Comparison of ENCODE assay signal across 9 cellular contexts in genomic region chr13:94620286-94620896, GRCh38. TPM values are rescaled to one million over a fixed set of nuclear protein-coding genes. Genes with fewer than 3 reads are reported as not detected.
DNase-seq lines count a peak whose midpoint lies in the region; FAIRE-seq and TF ChIP-seq lines count a peak whose summit lies in the region.
"Had no signal": no experiment of that assay in that cellular context is flagged by ENCODE, and none has a peak within 500 bp of the region (broad histone marks: within the 10 kb centered on the region; RNA-seq: fewer than 3 reads in every experiment).

No MANE protein-coding gene starts in this region.

- H3K9me3 Mint-ChIP-seq in activated CD4-positive, alpha-beta T cell treated with anti-CD3 and anti-CD28 coated beads, Interleukin-2, amount 10 ng/mL, durations not matched to agents 7 days and 5 days: no peaks in the 10 kb centered on the region
- H3K9me3 Mint-ChIP-seq: IgD-negative memory B cell had no signal

- H3K4me3 Mint-ChIP-seq in activated CD4-positive, alpha-beta T cell treated with anti-CD3 and anti-CD28 coated beads, Interleukin-2, amount 10 ng/mL, durations not matched to agents 7 days and 5 days: no peak overlapping the region
- H3K4me3 Mint-ChIP-seq: IgD-negative memory B cell had no signal

- no peak overlapping the region for H3K27ac Mint-ChIP-seq in activated CD4-positive, alpha-beta T cell treated with anti-CD3 and anti-CD28 coated beads, Interleukin-2, amount 10 ng/mL, durations not matched to agents 7 days and 5 days
- H3K27ac Mint-ChIP-seq: IgD-negative memory B cell had no signal

- no peaks in the 10 kb centered on the region for H3K4me1 ChIP-seq in HEK293 (ENCODE audit: control insufficient read depth, insufficient read depth, low read length)

- CTCF ChIA-PET in AG04449 (lab: Yijun Ruan, JAX) (interaction anchor here (0.6 to 4.6 kb wide), 17 partner anchors 10 to 784 kb away, joined by 3 to 61 read pairs (median 4); partner anchors contain the start of gene TGDS), HEK293 (lab: Yijun Ruan, JAX) (interaction anchor here (0.5 to 8.9 kb wide), 19 partner anchors 10 to 1406 kb away, joined by 3 to 170 read pairs (median 4); no protein-coding TSS in a partner anchor)
- CTCF ChIA-PET in activated CD4-positive, alpha-beta T cell treated with anti-CD3 and anti-CD28 coated beads, Interleukin-2, amount 10 ng/mL, durations not matched to agents 7 days and 5 days (lab: Charles Lee): interaction anchor here (0.9 to 1.2 kb wide), 3 partner anchors 40 to 195 kb away, joined by 3 read pairs; no protein-coding TSS in a partner anchor

- H3K27me3 Mint-ChIP-seq in activated CD4-positive, alpha-beta T cell treated with anti-CD3 and anti-CD28 coated beads, Interleukin-2, amount 10 ng/mL, durations not matched to agents 7 days and 5 days: no peaks in the 10 kb centered on the region
- H3K27me3 Mint-ChIP-seq: IgD-negative memory B cell had no signal

- DNase-seq in AG04449 (ENCODE audit: low read depth, low spot score) (no peak), GM12864 (ENCODE audit: low read depth) (no peak), NCI-H1092 (lab: John Stamatoyannopoulos, UW) (peak; percentile 16), islet precursor cell (peak; percentile 61), HTR-8/SVneo (ENCODE audit: insufficient read length, low spot score) (no peak), GOT3 (lab: John Stamatoyannopoulos, UW) (no peak)
- peak; percentile 46 for DNase-seq in activated CD4-positive, alpha-beta T cell treated with anti-CD3 and anti-CD28 coated beads, Interleukin-2, amount 10 ng/mL, durations not matched to agents 7 days and 5 days

- no peak overlapping the region for H3K27ac ChIP-seq in HEK293 (ENCODE audit: extremely low read depth, low read depth, low read length)

- peak; percentile 61 for TF ChIP-seq CTCF in AG04449 (IDR thresholded peaks at IDR 0.05; ENCODE audit: insufficient read depth, low read length, missing control alignments)
- peak; percentile 75 for TF ChIP-seq CTCF in GM12864 (IDR thresholded peaks at IDR 0.05; ENCODE audit: low read depth, low read length, missing control alignments)
- no peak for TF ChIP-seq CTCF in HEK293 (tag by site-specific recombination; IDR thresholded peaks at IDR 0.05)

- H3K4me3 ChIP-seq in AG04449 (ENCODE audit: low read depth, low read length): no peak overlapping the region
- no peak overlapping the region for H3K4me3 ChIP-seq in GM12864 (ENCODE audit: low read depth, low read length)
- no peak overlapping the region for H3K4me3 ChIP-seq in HEK293 (ENCODE audit: low read depth, low read length)

- no peak for FAIRE-seq in HTR-8/SVneo (lab: Jason Lieb, UNC)

- no peaks in the 10 kb centered on the region for H3K9me3 ChIP-seq in HEK293 (ENCODE audit: control insufficient read depth, insufficient read depth, low read depth, low read length)

- H3K4me1 Mint-ChIP-seq in activated CD4-positive, alpha-beta T cell treated with anti-CD3 and anti-CD28 coated beads, Interleukin-2, amount 10 ng/mL, durations not matched to agents 7 days and 5 days: peaks cover 12% of the 10 kb centered on the region

- POLR2A ChIA-PET in AG04449 (lab: Yijun Ruan, JAX) (no interaction called here), HEK293 (lab: Yijun Ruan, JAX) (no interaction called here)
- POLR2A ChIA-PET in activated CD4-positive, alpha-beta T cell treated with anti-CD3 and anti-CD28 coated beads, Interleukin-2, amount 10 ng/mL, durations not matched to agents 7 days and 5 days (lab: Charles Lee): no interaction called here

- H3K36me3 ChIP-seq in HEK293 (ENCODE audit: control insufficient read depth in 2 of 2, insufficient read depth in 1 of 2, low read length in 2 of 2): peaks cover 3 to 65% of the 10 kb centered on the region in 2 experiments; a peak in 2 of 3 replicates

- H3K36me3 Mint-ChIP-seq in activated CD4-positive, alpha-beta T cell treated with anti-CD3 and anti-CD28 coated beads, Interleukin-2, amount 10 ng/mL, durations not matched to agents 7 days and 5 days (ENCODE audit: low read depth): peaks cover 15% of the 10 kb centered on the region

TF ChIP-seq in HEK293, 187 proteins besides CTCF, POLR2A, EP300 and RAD21:
- TF ChIP-seq ZNF174 (tag by site-specific recombination; IDR thresholded peaks at IDR 0.05) (no peak), ZNF654 (tag by site-specific recombination; IDR thresholded peaks at IDR 0.05; ENCODE audit: low read depth) (peak; percentile 46), ZNF785 (tag by site-specific recombination; IDR thresholded peaks at IDR 0.05) (no peak), ZSCAN18 (tag by site-specific recombination; IDR thresholded peaks at IDR 0.05) (no peak), ZNF324 (tag by site-specific recombination; IDR thresholded peaks at IDR 0.05) (no peak), SCRT2 (tag by site-specific recombination; IDR thresholded peaks at IDR 0.05) (peak; percentile 67), YY1 (tag by site-specific recombination; IDR thresholded peaks at IDR 0.05) (no peak), ZNF280D (tag by site-specific recombination; IDR thresholded peaks at IDR 0.05) (no peak), ZNF214 (tag by site-specific recombination; IDR thresholded peaks at IDR 0.05; ENCODE audit: borderline replicate concordance) (no peak)

RNA-seq across cellular contexts. Expression of gene GPR180, which starts 18.7 kb away (rescaled TPM):
- 1 to 10 TPM; 6.2 to 6.8 TPM for total RNA-seq in activated CD4-positive, alpha-beta T cell treated with anti-CD3 and anti-CD28 coated beads, Interleukin-2, amount 10 ng/mL, durations not matched to agents 7 days and 5 days

RNA-seq across cellular contexts. Expression of gene TGDS, which starts 24.4 kb away (rescaled TPM):
- total RNA-seq in activated CD4-positive, alpha-beta T cell treated with anti-CD3 and anti-CD28 coated beads, Interleukin-2, amount 10 ng/mL, durations not matched to agents 7 days and 5 days: 10 to 100 TPM; 15.6 to 16.2 TPM

Comparison
In these comparisons a context has a peak if more than half of its experiments do, and no peak if none do; other contexts are left out.
1. DNase-seq: peak in NCI-H1092 (single experiment), activated CD4-positive, alpha-beta T cell treated with anti-CD3 and anti-CD28 coated beads, Interleukin-2, amount 10 ng/mL, durations not matched to agents 7 days and 5 days (single experiment) and islet precursor cell (single experiment); none in AG04449 (single experiment), GM12864 (single experiment), HTR-8/SVneo (single experiment) and GOT3 (single experiment).